In genomic region chr11:58912124-58912523, GRCh38 we compare ENCODE assay signal across 26 cellular contexts. TPM values are rescaled to one million over a fixed set of nuclear protein-coding genes. Genes with fewer than 3 reads are reported as not detected.
DNase-seq lines count a peak whose midpoint lies in the region; ATAC-seq and TF ChIP-seq lines count a peak whose summit lies in the region.
"Had no signal": no experiment of that assay in that cellular context is flagged by ENCODE, and none has a peak within 500 bp of the region (broad histone marks: within the 10 kb centered on the region; RNA-seq: fewer than 3 reads in every experiment).

No MANE protein-coding gene starts in this region.

- no TSS peak for BruUV-seq in Calu3 (replicated peaks; lab: Mats Ljungman, UMichigan)

- H3K4me1 ChIP-seq in RWPE2 (ENCODE audit: insufficient read depth, poor library complexity, severe bottlenecking), result no peaks in the 10 kb centered on the region
- no peaks in the 10 kb centered on the region for H3K4me1 ChIP-seq in mucosa of descending colon (ENCODE audit: low read depth)

- no peaks in the 10 kb centered on the region for H3K9me3 ChIP-seq in RWPE2 (ENCODE audit: severe bottlenecking)
- H3K9me3 ChIP-seq in mucosa of descending colon, result peaks cover 9% of the 10 kb centered on the region

- TF ChIP-seq CTCF in RWPE2 (IDR thresholded peaks at IDR 0.05; ENCODE audit: poor library complexity, severe bottlenecking) (no peak), fibroblast of mammary gland (conservative IDR thresholded peaks at IDR 0.05; ENCODE audit: control insufficient read depth, insufficient read depth, low read depth, low read length) (no peak), mucosa of descending colon (IDR thresholded peaks at IDR 0.05) (no peak), Calu3 (IDR thresholded peaks at IDR 0.05; ENCODE audit: unreplicated experiment) (no peak)

- no peak overlapping the region for H3K27ac ChIP-seq in RWPE2 (ENCODE audit: poor library complexity, severe bottlenecking)
- H3K27ac ChIP-seq in substantia nigra (ENCODE audit: low read depth, low read length, poor library complexity, severe bottlenecking), result no peak overlapping the region
- H3K27ac ChIP-seq: skin epidermis had no signal

- H3K4me3 ChIP-seq in RWPE2 (ENCODE audit: severe bottlenecking) (no peak overlapping the region), fibroblast of mammary gland (ENCODE audit: control insufficient read depth, low read depth, low read length) (no peak overlapping the region), mucosa of descending colon (no peak overlapping the region)
- H3K4me3 ChIP-seq: GM23338, skin epidermis had no signal

- H3K27me3 ChIP-seq in RWPE2 (ENCODE audit: insufficient read depth, poor library complexity, severe bottlenecking), result peaks cover 3% of the 10 kb centered on the region

- H3K9me3 Mint-ChIP-seq in Calu3 (ENCODE audit: low read depth, unreplicated experiment), result peaks cover 5% of the 10 kb centered on the region
- H3K9me3 Mint-ChIP-seq: type B pancreatic cell had no signal

- H3K27me3 Mint-ChIP-seq in Calu3 (ENCODE audit: unreplicated experiment), result peaks cover 47% of the 10 kb centered on the region

- intact Hi-C loops in mucosa of descending colon (cut with DNase I, micrococcal nuclease), result no loop called here
- intact Hi-C loops in Calu3 (cut with micrococcal nuclease; ENCODE audit: unreplicated experiment), result no loop called here

- DNase-seq in HT1080 (ENCODE audit: low read depth) (peak; percentile 77), RWPE2 (ENCODE audit: low spot score) (no peak), fibroblast of mammary gland (ENCODE audit: low read depth) (peak; percentile 58), mucosa of descending colon (no peak), Calu3 (no peak), substantia nigra (lab: John Stamatoyannopoulos, UW) (no peak), NK-92 (lab: John Stamatoyannopoulos, UW; ENCODE audit: unreplicated experiment) (no peak)
- DNase-seq: activated CD4-positive, alpha-beta memory T cell treated with anti-CD3 and anti-CD28 coated beads, Interleukin-2, amount 10 ng/mL, durations not matched to agents 7 days and 5 days; activated CD4-positive, CD25-positive, alpha-beta regulatory T cell treated with anti-CD3 and anti-CD28 coated beads, Interleukin-2, amount 50 U/mL, for 72 hours; activated effector memory CD4-positive, alpha-beta T cell treated with Interleukin-2 at 50 U/mL for 16 hours; activated naive CD8-positive, alpha-beta T cell treated with anti-CD3 and anti-CD28 coated beads, Interleukin-2, amount 10 ng/mL, durations not matched to agents 7 days and 5 days; CD4-positive, alpha-beta memory T cell; DMS 273 treated with DMSO at 0.1 percent for 48 hours; erythroblast; naive B cell; NCI-H1092 treated with DMSO at 0.1 percent for 48 hours; NCI-H1930; NCI-H69; nucleus accumbens; stimulated activated CD4-positive, alpha-beta T cell treated with anti-CD3 and anti-CD28 coated beads, Interleukin-1b, Interleukin-23, amount 100 ng/mL, for 48 hours; T-helper 9 cell had no signal

- 0 out of 3 replicates have a peak, but pooled peaks have one; percentile 41 for ATAC-seq in RWPE2 (ENCODE audit: low read depth)
- ATAC-seq in mucosa of descending colon, result peak; percentile 56
- ATAC-seq: GM23338 had no signal

- no peaks in the 10 kb centered on the region for H3K4me1 Mint-ChIP-seq in Calu3 (ENCODE audit: low read depth, unreplicated experiment)
- H3K4me1 Mint-ChIP-seq: activated CD4-positive, alpha-beta memory T cell treated with anti-CD3 and anti-CD28 coated beads, Interleukin-2, amount 10 ng/mL, durations not matched to agents 7 days and 5 days; activated naive CD8-positive, alpha-beta T cell treated with anti-CD3 and anti-CD28 coated beads, Interleukin-2, amount 10 ng/mL, durations not matched to agents 7 days and 5 days; CD4-positive, alpha-beta memory T cell; GM23338 had no signal

- CTCF ChIA-PET in Calu3 (lab: Charles Lee), result no interaction called here

- no peak overlapping the region for H3K27ac Mint-ChIP-seq in Calu3 (ENCODE audit: unreplicated experiment)
- H3K27ac Mint-ChIP-seq: activated CD4-positive, alpha-beta memory T cell treated with anti-CD3 and anti-CD28 coated beads, Interleukin-2, amount 10 ng/mL, durations not matched to agents 7 days and 5 days; activated naive CD8-positive, alpha-beta T cell treated with anti-CD3 and anti-CD28 coated beads, Interleukin-2, amount 10 ng/mL, durations not matched to agents 7 days and 5 days; CD4-positive, alpha-beta memory T cell; GM23338; memory B cell; naive B cell; type B pancreatic cell had no signal

- no peak overlapping the region for H3K4me3 Mint-ChIP-seq in Calu3 (ENCODE audit: low read depth, unreplicated experiment)
- H3K4me3 Mint-ChIP-seq: activated CD4-positive, alpha-beta memory T cell treated with anti-CD3 and anti-CD28 coated beads, Interleukin-2, amount 10 ng/mL, durations not matched to agents 7 days and 5 days; activated naive CD8-positive, alpha-beta T cell treated with anti-CD3 and anti-CD28 coated beads, Interleukin-2, amount 10 ng/mL, durations not matched to agents 7 days and 5 days; CD4-positive, alpha-beta memory T cell; GM23338; memory B cell; type B pancreatic cell had no signal

- H3K36me3 Mint-ChIP-seq in Calu3 (ENCODE audit: insufficient read depth, unreplicated experiment), result no peaks in the 10 kb centered on the region
- H3K36me3 Mint-ChIP-seq: activated naive CD8-positive, alpha-beta T cell treated with anti-CD3 and anti-CD28 coated beads, Interleukin-2, amount 10 ng/mL, durations not matched to agents 7 days and 5 days; CD4-positive, alpha-beta memory T cell; type B pancreatic cell had no signal

- no peaks in the 10 kb centered on the region for H3K36me3 ChIP-seq in RWPE2 (ENCODE audit: low read depth)
- H3K36me3 ChIP-seq in mucosa of descending colon (ENCODE audit: low read depth), result no peaks in the 10 kb centered on the region

RNA-seq across cellular contexts. Expression of gene GLYATL1, which starts 27.2 kb away (rescaled TPM):
- 1.0 and 2.6 TPM in 2 replicates for total RNA-seq in HT1080 (2014; rRNA removed; shearing (Covaris generic))
- 0.37 and 0.70 TPM in 2 replicates for polyA plus RNA-seq in HT1080 (2015; cell fraction: cytosol; rRNA removed)
- polyA plus RNA-seq in HT1080 (2015; cell fraction: nucleus; rRNA removed), result 0.17 and 0.56 TPM in 2 replicates
- total RNA-seq in mucosa of descending colon (under 1 TPM in 1 of 3 donors, not detected in 2; 0.19 TPM), Calu3 (2022) (not detected in 2 replicates)
- total RNA-seq: activated CD4-positive, alpha-beta memory T cell treated with anti-CD3 and anti-CD28 coated beads, Interleukin-2, amount 10 ng/mL, durations not matched to agents 7 days and 5 days; activated naive CD8-positive, alpha-beta T cell treated with anti-CD3 and anti-CD28 coated beads, Interleukin-2, amount 10 ng/mL, durations not matched to agents 7 days and 5 days; CD4-positive, alpha-beta memory T cell; glomerular endothelial cell had no signal
- polyA plus RNA-seq: CD4-positive, alpha-beta memory T cell had no signal

Comparison
In these comparisons a context has a peak if more than half of its experiments do, and no peak if none do; other contexts are left out.
1. DNase-seq: peak in HT1080 (single experiment) and fibroblast of mammary gland (single experiment); none in RWPE2 (single experiment), mucosa of descending colon (0 of 3), Calu3 (single experiment), substantia nigra (0 of 49) and NK-92 (single experiment).